ENCODE assay signal across 16 cellular contexts in the genomic region with DNA sequence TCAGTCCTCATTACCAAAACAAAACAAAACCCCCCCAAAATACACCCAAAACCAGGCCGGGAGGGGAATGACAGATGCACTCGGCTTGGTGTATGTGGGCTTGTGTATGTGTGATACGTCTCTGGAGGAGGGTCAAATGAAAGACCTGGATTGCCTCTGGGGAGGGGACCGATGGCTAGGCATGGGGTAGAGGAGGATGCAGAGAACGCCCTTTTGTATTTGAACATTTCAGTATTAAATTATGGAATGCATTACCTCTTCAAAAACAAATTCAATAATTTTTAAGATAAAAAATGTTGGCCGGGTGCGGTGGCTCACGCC.
DNase-seq lines count a peak whose midpoint lies in the region; ATAC-seq and TF ChIP-seq lines count a peak whose summit lies in the region.
"Had no signal": no experiment of that assay in that cellular context is flagged by ENCODE, and none has a peak within 500 bp of the region (broad histone marks: within the 10 kb centered on the region; RNA-seq: fewer than 3 reads in every experiment).

No MANE protein-coding gene starts in this region.

- ATAC-seq in activated CD8-positive, alpha-beta T cell treated with anti-CD3 and anti-CD28 coated beads for 36 hours = no peak
- ATAC-seq: HCT116 had no signal

- CTCF ChIA-PET in activated CD8-positive, alpha-beta T cell treated with anti-CD3 and anti-CD28 coated beads for 36 hours (lab: Charles Lee) = no interaction called here

- H3K36me3 Mint-ChIP-seq in activated CD8-positive, alpha-beta T cell treated with anti-CD3 and anti-CD28 coated beads for 36 hours (ENCODE audit: low read depth) = no peaks in the 10 kb centered on the region
- H3K36me3 Mint-ChIP-seq: CD8-positive, alpha-beta memory T cell had no signal

- H3K9me3 ChIP-seq in iPS-18a (ENCODE audit: control insufficient read depth, low read depth, low read length) (no peaks in the 10 kb centered on the region), HAP-1 (no peaks in the 10 kb centered on the region)
- H3K9me3 ChIP-seq: BLaER1, Caco-2 had no signal

- no peak overlapping the region for H3K4me3 Mint-ChIP-seq in activated CD8-positive, alpha-beta T cell treated with anti-CD3 and anti-CD28 coated beads for 36 hours
- H3K4me3 Mint-ChIP-seq: CD8-positive, alpha-beta memory T cell had no signal

- H3K27me3 Mint-ChIP-seq in activated CD8-positive, alpha-beta T cell treated with anti-CD3 and anti-CD28 coated beads for 36 hours = peaks cover 60% of the 10 kb centered on the region

- intact Hi-C loops in activated CD8-positive, alpha-beta T cell treated with anti-CD3 and anti-CD28 coated beads for 36 hours (cut with micrococcal nuclease) = no loop called here

- H3K4me1 ChIP-seq in iPS-18a (ENCODE audit: control insufficient read depth, low read depth, low read length) (peaks cover 44% of the 10 kb centered on the region), HAP-1 (peaks cover 7% of the 10 kb centered on the region)
- H3K4me1 ChIP-seq: BLaER1 had no signal

- peak; percentile 51 to 64 for DNase-seq in NCI-H524 (lab: John Stamatoyannopoulos, UW)
- DNase-seq in NCI-H524 treated with DMSO at 0.1 percent for 48 hours (lab: John Stamatoyannopoulos, UW) = no peak
- peak; percentile 37 for DNase-seq in SHP77 treated with DMSO at 0.1 percent for 48 hours (lab: John Stamatoyannopoulos, UW)
- no peak for DNase-seq in epidermal melanocyte (ENCODE audit: insufficient read length, low spot score)
- no peak for DNase-seq in GM20000 (ENCODE audit: low spot score)
- no peak for DNase-seq in HAP-1 (ENCODE audit: low spot score in 2 of 2)
- DNase-seq in activated CD8-positive, alpha-beta T cell treated with anti-CD3 and anti-CD28 coated beads for 36 hours = no peak
- DNase-seq: Caco-2; CD8-positive, alpha-beta memory T cell; GF-D8; GM23248 had no signal

- H3K36me3 ChIP-seq in iPS-18a (ENCODE audit: control insufficient read depth, low read depth, low read length) = no peaks in the 10 kb centered on the region
- H3K36me3 ChIP-seq in HAP-1 (replicated peaks) = no peaks in the 10 kb centered on the region
- H3K36me3 ChIP-seq: BLaER1 had no signal

- H3K27me3 ChIP-seq in iPS-18a (ENCODE audit: control insufficient read depth, insufficient read depth, low read length) = peaks cover 97% of the 10 kb centered on the region
- no peaks in the 10 kb centered on the region for H3K27me3 ChIP-seq in HAP-1 (ENCODE audit: low read depth)

- POLR2A ChIA-PET in activated CD8-positive, alpha-beta T cell treated with anti-CD3 and anti-CD28 coated beads for 36 hours (lab: Charles Lee) = no interaction called here

- in situ Hi-C loops in HAP-1 (cut with MboI; ENCODE audit: low sequenced_read_pairs) = no loop called here

- H3K9ac ChIP-seq in iPS-18a (ENCODE audit: low read length) = no peak overlapping the region
- H3K9ac ChIP-seq: BLaER1, GM23248, KMS-11 had no signal

- H3K4me1 Mint-ChIP-seq in activated CD8-positive, alpha-beta T cell treated with anti-CD3 and anti-CD28 coated beads for 36 hours (ENCODE audit: low read depth) = peaks cover 9% of the 10 kb centered on the region

- no peak overlapping the region for H3K27ac ChIP-seq in iPS-18a (ENCODE audit: low read length)
- H3K27ac ChIP-seq: 22Rv1, BLaER1, GM23248, KMS-11 had no signal

- H3K27ac Mint-ChIP-seq in activated CD8-positive, alpha-beta T cell treated with anti-CD3 and anti-CD28 coated beads for 36 hours = no peak overlapping the region
- H3K27ac Mint-ChIP-seq: CD8-positive, alpha-beta memory T cell had no signal

- H3K4me3 ChIP-seq in iPS-18a (ENCODE audit: low read length) (peak overlapping the region; percentile 26), HAP-1 (no peak overlapping the region)
- H3K4me3 ChIP-seq: BLaER1, GM23248 had no signal

- H3K9me3 Mint-ChIP-seq in activated CD8-positive, alpha-beta T cell treated with anti-CD3 and anti-CD28 coated beads for 36 hours = no peaks in the 10 kb centered on the region

- TF ChIP-seq CTCF in GM20000 (IDR thresholded peaks at IDR 0.05; ENCODE audit: extremely low read depth, missing control alignments) = no peak
- TF ChIP-seq CTCF in activated CD8-positive, alpha-beta T cell treated with anti-CD3 and anti-CD28 coated beads for 36 hours (IDR thresholded peaks at IDR 0.05) = no peak

Comparison
In these comparisons a context has a peak if more than half of its experiments do, and no peak if none do; other contexts are left out.
1. DNase-seq: peak in NCI-H524 (2 of 2) and SHP77 treated with DMSO at 0.1 percent for 48 hours (single experiment); none in NCI-H524 treated with DMSO at 0.1 percent for 48 hours (single experiment), epidermal melanocyte (single experiment), GM20000 (single experiment), HAP-1 (0 of 2) and activated CD8-positive, alpha-beta T cell treated with anti-CD3 and anti-CD28 coated beads for 36 hours (single experiment).